ENCODE assay signal across 16 cellular contexts in the genomic region with DNA sequence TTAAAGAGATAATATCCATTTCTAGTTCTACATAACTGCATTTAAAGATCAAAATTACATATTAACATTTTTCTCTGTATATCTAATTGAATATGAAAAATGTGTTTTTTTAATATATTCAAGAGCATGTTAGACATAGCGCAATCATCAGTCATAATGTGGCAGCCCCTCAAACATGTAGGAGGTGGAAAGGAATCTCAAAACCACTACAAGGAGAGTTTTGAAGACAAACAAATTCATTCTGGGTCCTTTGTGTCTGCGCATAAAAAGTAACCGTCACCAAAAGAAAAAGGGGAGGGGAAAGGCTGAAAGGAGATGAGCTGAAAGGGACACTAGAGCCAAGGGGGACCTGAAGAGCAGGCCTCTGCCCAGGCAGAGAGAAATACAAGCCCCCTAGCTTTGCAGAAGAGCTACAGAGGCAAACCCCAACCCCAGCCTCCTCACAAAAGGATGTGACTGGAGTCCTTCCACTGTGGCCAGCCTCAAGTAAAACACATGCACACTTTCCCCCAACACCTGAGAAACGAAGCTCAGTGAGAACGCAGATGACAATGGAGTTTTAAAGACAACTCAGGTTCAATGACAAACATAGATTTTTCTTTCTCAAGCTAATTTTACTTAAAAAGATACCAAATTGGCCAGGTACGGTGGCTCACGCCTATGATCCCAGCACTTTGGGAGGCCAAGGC.
DNase-seq lines count a peak whose midpoint lies in the region; ATAC-seq and TF ChIP-seq lines count a peak whose summit lies in the region.
"Had no signal": no experiment of that assay in that cellular context is flagged by ENCODE, and none has a peak within 500 bp of the region (broad histone marks: within the 10 kb centered on the region; RNA-seq: fewer than 3 reads in every experiment).

No MANE protein-coding gene starts in this region.

- TF ChIP-seq CTCF in CD14-positive monocyte (IDR thresholded peaks at IDR 0.05) (no peak), neural progenitor cell (IDR thresholded peaks at IDR 0.05) (no peak)

- peaks cover 24% of the 10 kb centered on the region for H3K4me1 ChIP-seq in neural progenitor cell
- H3K4me1 ChIP-seq: SJCRH30 had no signal

- intact Hi-C loops in CD14-positive monocyte (cut with micrococcal nuclease) = loop anchor here in 1 of 2 donors (5.0 kb wide), 1 partner anchor 102 kb away; a partner anchor contains a TSS
- intact Hi-C loops in cardiac septum (cut with DNase I) = no loop called here

- H3K4me3 ChIP-seq in neural progenitor cell = no peak overlapping the region
- H3K4me3 ChIP-seq: SJCRH30 had no signal

- no peak overlapping the region for H3K9ac ChIP-seq in neural progenitor cell

- peak overlapping the region; percentile 60 for H3K4me2 ChIP-seq in neural progenitor cell

- DNase-seq in CD14-positive monocyte (ENCODE audit: low spot score) = no peak
- DNase-seq in activated naive CD8-positive, alpha-beta T cell treated with anti-CD3 and anti-CD28 coated beads, Interleukin-2, amount 50 U/mL, for 24 hours = no peak
- DNase-seq in neural progenitor cell (ENCODE audit: low spot score) = peak; percentile 41
- no peak for DNase-seq in GDM1 (lab: John Stamatoyannopoulos, UW)
- no peak for DNase-seq in cardiac septum (ENCODE audit: low spot score)
- DNase-seq in HK-2 (ENCODE audit: unreplicated experiment) = no peak
- DNase-seq: AML-193, caudate nucleus, DMS 273 treated with DMSO at 0.1 percent for 48 hours, NCI-H1092, NCI-H69, PC-3, SJCRH30, T-helper 9 cell had no signal

- H3K4me3 Mint-ChIP-seq in CD14-positive monocyte (no peak overlapping the region), neural progenitor cell (no peak overlapping the region)
- H3K4me3 Mint-ChIP-seq in activated naive CD8-positive, alpha-beta T cell treated with anti-CD3 and anti-CD28 coated beads, Interleukin-2, amount 50 U/mL, for 24 hours = peak overlapping the region; percentile 70

- peak overlapping the region in 4 of 7 donors; percentile 36 to 100 (median 76) for H3K27ac Mint-ChIP-seq in CD14-positive monocyte
- H3K27ac Mint-ChIP-seq in activated naive CD8-positive, alpha-beta T cell treated with anti-CD3 and anti-CD28 coated beads, Interleukin-2, amount 50 U/mL, for 24 hours = peak overlapping the region; percentile 77
- H3K27ac Mint-ChIP-seq in neural progenitor cell = peak overlapping the region; percentile 11

- peaks cover 0 to under 1% (median 0%) of the 10 kb centered on the region in 7 donors for H3K9me3 Mint-ChIP-seq in CD14-positive monocyte
- no peaks in the 10 kb centered on the region for H3K9me3 Mint-ChIP-seq in activated naive CD8-positive, alpha-beta T cell treated with anti-CD3 and anti-CD28 coated beads, Interleukin-2, amount 50 U/mL, for 24 hours
- no peaks in the 10 kb centered on the region for H3K9me3 Mint-ChIP-seq in neural progenitor cell

- peaks cover 0 to 2% (median 0%) of the 10 kb centered on the region in 3 donors for H3K27me3 Mint-ChIP-seq in CD14-positive monocyte (ENCODE audit: low read depth in 3 of 3)
- H3K27me3 Mint-ChIP-seq in activated naive CD8-positive, alpha-beta T cell treated with anti-CD3 and anti-CD28 coated beads, Interleukin-2, amount 50 U/mL, for 24 hours = no peaks in the 10 kb centered on the region
- peaks cover 3% of the 10 kb centered on the region for H3K27me3 Mint-ChIP-seq in neural progenitor cell (ENCODE audit: insufficient read depth, low read depth)

- H3K4me1 Mint-ChIP-seq in CD14-positive monocyte (peaks cover 52% of the 10 kb centered on the region), neural progenitor cell (peaks cover 26% of the 10 kb centered on the region)
- peaks cover 87% of the 10 kb centered on the region for H3K4me1 Mint-ChIP-seq in activated naive CD8-positive, alpha-beta T cell treated with anti-CD3 and anti-CD28 coated beads, Interleukin-2, amount 50 U/mL, for 24 hours

- peak overlapping the region; percentile 44 for H3K27ac ChIP-seq in neural progenitor cell
- H3K27ac ChIP-seq: SJCRH30 had no signal

- peaks cover 12 to 19% of the 10 kb centered on the region in 2 donors for H3K36me3 Mint-ChIP-seq in CD14-positive monocyte
- peaks cover 15% of the 10 kb centered on the region for H3K36me3 Mint-ChIP-seq in activated naive CD8-positive, alpha-beta T cell treated with anti-CD3 and anti-CD28 coated beads, Interleukin-2, amount 50 U/mL, for 24 hours (ENCODE audit: low read depth)
- H3K36me3 Mint-ChIP-seq in neural progenitor cell = peaks cover 1% of the 10 kb centered on the region

- no peaks in the 10 kb centered on the region for H3F3A ChIP-seq in neural progenitor cell (ENCODE audit: low read depth)

- TF ChIP-seq POLR2A in GM19193 (IDR thresholded peaks at IDR 0.05; ENCODE audit: extremely low read depth, insufficient read depth, insufficient read length) = peak; percentile 23

- ATAC-seq in activated naive CD8-positive, alpha-beta T cell treated with anti-CD3 and anti-CD28 coated beads, Interleukin-2, amount 50 U/mL, for 24 hours = peak; percentile 50
- ATAC-seq: activated CD4-positive, CD25-positive, alpha-beta regulatory T cell treated with anti-CD3 and anti-CD28 coated beads, Interleukin-2, amount 50 U/mL, for 24 hours; PC-3 had no signal

- H3K9me3 ChIP-seq in neural progenitor cell (ENCODE audit: low read depth) = no peaks in the 10 kb centered on the region
- H3K9me3 ChIP-seq: SJCRH30 had no signal

- H3K36me3 ChIP-seq in neural progenitor cell = no peaks in the 10 kb centered on the region
- H3K36me3 ChIP-seq: SJCRH30 had no signal

- peaks cover 36% of the 10 kb centered on the region for H3K79me2 ChIP-seq in neural progenitor cell (ENCODE audit: low read depth)

- H4K20me1 ChIP-seq in neural progenitor cell (ENCODE audit: low read depth) = peaks cover 6% of the 10 kb centered on the region

- no peaks in the 10 kb centered on the region for H3K27me3 ChIP-seq in neural progenitor cell
- H3K27me3 ChIP-seq: SJCRH30 had no signal

- H2AFZ ChIP-seq in neural progenitor cell (replicated peaks) = no peak overlapping the region

Comparison
In these comparisons a context has a peak if more than half of its experiments do, and no peak if none do; other contexts are left out.
1. H3K27ac Mint-ChIP-seq: peak in every context shown above with its lines; median percentile 77 in activated naive CD8-positive, alpha-beta T cell treated with anti-CD3 and anti-CD28 coated beads, Interleukin-2, amount 50 U/mL, for 24 hours; 76 in CD14-positive monocyte; 11 in neural progenitor cell.